In genomic region chr2:27071277-27071989, GRCh38 we compare ENCODE assay signal across 8 cellular contexts. TPM values are rescaled to one million over a fixed set of nuclear protein-coding genes. Genes with fewer than 3 reads are reported as not detected.
DNase-seq lines count a peak whose midpoint lies in the region; ATAC-seq and TF ChIP-seq lines count a peak whose summit lies in the region.

Gene OST4 (minus strand): TSS chr2:27071654.

- peak; percentile 99 for DNase-seq in GM13977 (ENCODE audit: low spot score)
- peak; percentile 90 for DNase-seq in NCI-H146 (lab: John Stamatoyannopoulos, UW)
- DNase-seq in amniotic stem cell (lab: John Stamatoyannopoulos, UW) = peak; percentile 95
- DNase-seq in left ventricle myocardium inferior = peak; percentile 95
- peak; percentile 95 to 97 for DNase-seq in psoas muscle
- DNase-seq in uterus = peak; percentile 92 to 95

- H3K27me3 Mint-ChIP-seq in T-helper 1 cell treated with Interleukin-12 subunit alpha and Interleukin-12 subunit beta and Interleukin-4 antibody, amounts not matched to agents 30 μg/mL and 1 μg/mL, for 36 hours (ENCODE audit: low read depth) = no peaks in the 10 kb centered on the region

- H3K4me1 ChIP-seq in left ventricle myocardium inferior (peaks cover 75% of the 10 kb centered on the region), psoas muscle (peaks cover 16% of the 10 kb centered on the region), uterus (peaks cover 9 to 10% of the 10 kb centered on the region in 2 donors)

- in situ Hi-C loops in GM13977 (cut with MboI; ENCODE audit: low pct_unique_long_range_greater_than_20kb, low sequenced_read_pairs, unreplicated experiment) = no loop called here

- H3K27ac ChIP-seq in left ventricle myocardium inferior (replicated peaks) (peak within 1 kb of the TSS; percentile 93), psoas muscle (peak within 1 kb of the TSS; percentile 88), uterus (peak within 1 kb of the TSS; percentile 95 to 98)

- H3K4me1 Mint-ChIP-seq in T-helper 1 cell treated with Interleukin-12 subunit alpha and Interleukin-12 subunit beta and Interleukin-4 antibody, amounts not matched to agents 30 μg/mL and 1 μg/mL, for 36 hours (ENCODE audit: low read depth) = peaks cover 61% of the 10 kb centered on the region

- TF ChIP-seq CTCF in GM13977 (IDR thresholded peaks at IDR 0.05; ENCODE audit: extremely low read depth, insufficient read depth, missing control alignments) (no peak), left ventricle myocardium inferior (IDR thresholded peaks at IDR 0.05; ENCODE audit: borderline replicate concordance) (no peak), psoas muscle (IDR thresholded peaks at IDR 0.05) (no peak), uterus (IDR thresholded peaks at IDR 0.05) (peak in 2 of 4 experiments; percentile 6 to 18)

- 1% methylated on average over 50 to 86 of the region's 86 CpGs for WGBS in psoas muscle, 3 donors

- H3K4me3 Mint-ChIP-seq in T-helper 1 cell treated with Interleukin-12 subunit alpha and Interleukin-12 subunit beta and Interleukin-4 antibody, amounts not matched to agents 30 μg/mL and 1 μg/mL, for 36 hours = peak within 1 kb of the TSS; percentile 98

- H3K27ac Mint-ChIP-seq in T-helper 1 cell treated with Interleukin-12 subunit alpha and Interleukin-12 subunit beta and Interleukin-4 antibody, amounts not matched to agents 30 μg/mL and 1 μg/mL, for 36 hours = peak within 1 kb of the TSS; percentile 95

- TF ChIP-seq POLR2A in uterus (IDR thresholded peaks at IDR 0.05) = peak; percentile 71 to 91

- H3K36me3 ChIP-seq in left ventricle myocardium inferior (peaks cover 25% of the 10 kb centered on the region), psoas muscle (ENCODE audit: insufficient read depth in 1 of 2, low read depth in 1 of 2) (peaks cover 6 to 36% of the 10 kb centered on the region in 2 donors), uterus (no peaks in the 10 kb centered on the region)

- ATAC-seq in HG02852 (IDR thresholded peaks at IDR 0.05; ENCODE audit: unreplicated experiment) = peak; percentile 83
- ATAC-seq in psoas muscle = peak; percentile 96 to 98 (median 96)

- no peaks in the 10 kb centered on the region for H3K9me3 ChIP-seq in left ventricle myocardium inferior (replicated peaks)
- no peaks in the 10 kb centered on the region for H3K9me3 ChIP-seq in psoas muscle
- no peaks in the 10 kb centered on the region for H3K9me3 ChIP-seq in uterus

- peaks cover 35% of the 10 kb centered on the region for H3K36me3 Mint-ChIP-seq in T-helper 1 cell treated with Interleukin-12 subunit alpha and Interleukin-12 subunit beta and Interleukin-4 antibody, amounts not matched to agents 30 μg/mL and 1 μg/mL, for 36 hours (ENCODE audit: low read depth)

- no peaks in the 10 kb centered on the region for H3K27me3 ChIP-seq in left ventricle myocardium inferior (ENCODE audit: low read depth)
- no peaks in the 10 kb centered on the region for H3K27me3 ChIP-seq in psoas muscle (ENCODE audit: insufficient read depth in 3 of 3, low read length in 2 of 3)
- no peaks in the 10 kb centered on the region for H3K27me3 ChIP-seq in uterus

- H3K4me3 ChIP-seq in left ventricle myocardium inferior (peak within 1 kb of the TSS; percentile 94), psoas muscle (peak within 1 kb of the TSS; percentile 90), uterus (peak within 1 kb of the TSS; percentile 78 to 97)

- intact Hi-C loops in left ventricle myocardium inferior (cut with micrococcal nuclease) (no loop called here), psoas muscle (cut with DNase I) (loop anchor here in 1 of 2 donors (2.0 kb wide), 1 partner anchor 19 kb away; no protein-coding TSS in a partner anchor), uterus (cut with DNase I; ENCODE audit: low total_unique reads) (no loop called here)

- no peaks in the 10 kb centered on the region for H3K9me3 Mint-ChIP-seq in T-helper 1 cell treated with Interleukin-12 subunit alpha and Interleukin-12 subunit beta and Interleukin-4 antibody, amounts not matched to agents 30 μg/mL and 1 μg/mL, for 36 hours

RNA-seq across cellular contexts. Expression of gene OST4, which starts in this region (rescaled TPM):
- total RNA-seq in left ventricle myocardium inferior = 354 TPM
- total RNA-seq in psoas muscle = 100 to 1,000 TPM; 186 to 304 (median 236) TPM
- polyA plus RNA-seq in psoas muscle = 100 to 1,000 TPM; 259 to 396 (median 306) TPM
- 100 to 1,000 TPM in 3 of 4 donors, 10 to 100 TPM in 1; 76.3 to 387 (median 237) TPM for total RNA-seq in uterus

Comparison
In these comparisons a context has a peak if more than half of its experiments do, and no peak if none do; other contexts are left out.
1. Peak in every context shown above with its lines: DNase-seq, ATAC-seq, H3K4me3 ChIP-seq and H3K27ac ChIP-seq.